ENCODE assay signal across 8 cellular contexts in the genomic region with DNA sequence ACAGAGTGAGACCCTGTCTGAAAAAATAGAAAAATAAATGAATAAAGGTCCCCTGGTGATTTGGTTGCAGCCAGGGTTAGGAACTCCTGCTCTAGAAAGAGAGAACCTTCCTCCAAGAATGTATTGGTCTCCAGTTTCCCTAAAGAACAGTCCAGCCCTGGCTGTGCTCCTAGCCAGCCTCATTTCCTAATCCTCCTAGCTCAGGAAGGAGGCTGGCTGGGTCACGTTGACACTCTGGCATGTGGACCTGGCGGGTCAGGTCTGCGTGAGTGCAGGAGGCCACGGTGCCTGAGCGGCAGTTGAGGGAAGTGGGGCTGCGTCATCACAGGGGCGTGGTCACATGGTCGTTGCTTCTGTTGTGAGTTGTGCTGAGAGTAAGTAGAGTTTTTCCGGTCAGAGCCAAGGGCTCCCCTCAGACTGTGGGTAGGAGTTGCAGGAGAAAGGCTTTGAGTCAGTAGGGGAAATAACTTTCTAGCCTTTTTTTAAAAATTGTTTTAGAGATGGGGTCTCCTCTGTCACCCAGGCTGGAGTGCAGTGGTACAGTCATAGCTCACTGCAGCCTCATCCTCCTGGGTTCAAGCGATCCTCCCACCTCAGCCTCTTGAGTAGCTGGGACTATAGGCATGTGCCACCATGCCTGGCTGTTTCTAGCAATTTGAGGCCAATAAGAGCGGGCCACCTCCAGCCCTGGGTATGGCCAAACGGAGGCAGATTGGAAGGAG.
DNase-seq lines count a peak whose midpoint lies in the region; ATAC-seq and TF ChIP-seq lines count a peak whose summit lies in the region.

No MANE protein-coding gene starts in this region.

- H3K9me3 Mint-ChIP-seq in IgD-negative memory B cell = no peaks in the 10 kb centered on the region

- intact Hi-C loops in lower lobe of right lung (cut with DNase I) = no loop called here

- ATAC-seq in GM19438 (IDR thresholded peaks at IDR 0.05; ENCODE audit: low read depth, unreplicated experiment) = peak; percentile 65
- peak; percentile 90 to 93 for ATAC-seq in lower lobe of right lung
- no peak for ATAC-seq in HG03025 (IDR thresholded peaks at IDR 0.05; ENCODE audit: low FRiP score, unreplicated experiment)

- H3K4me3 Mint-ChIP-seq in IgD-negative memory B cell = peak overlapping the region; percentile 10 to 87 (median 58)

- H3K4me3 ChIP-seq in lower lobe of right lung = no peak overlapping the region

- H3K27ac ChIP-seq in lower lobe of right lung = peak overlapping the region; percentile 43

- H3K36me3 Mint-ChIP-seq in IgD-negative memory B cell = no peaks in the 10 kb centered on the region

- peak overlapping the region; percentile 1 to 92 (median 37) for H3K27ac Mint-ChIP-seq in IgD-negative memory B cell

- TF ChIP-seq CTCF in lower lobe of right lung (IDR thresholded peaks at IDR 0.05) = no peak

- no peaks in the 10 kb centered on the region for H3K27me3 ChIP-seq in lower lobe of right lung (ENCODE audit: low read depth)

- peaks cover 3% of the 10 kb centered on the region for H3K27me3 Mint-ChIP-seq in IgD-negative memory B cell

- H3K9me3 ChIP-seq in lower lobe of right lung = no peaks in the 10 kb centered on the region

- DNase-seq in AG08396 (ENCODE audit: low spot score) = peak; percentile 89
- DNase-seq in activated CD4-positive, alpha-beta T cell treated with anti-CD3 and anti-CD28 coated beads for 24 hours (ENCODE audit: low read depth in 2 of 2) = peak; percentile 49 to 82
- peak; percentile 70 for DNase-seq in cerebellar cortex (ENCODE audit: low spot score)
- DNase-seq in lower lobe of right lung = peak; percentile 96
- peak; percentile 41 to 43 for DNase-seq in stimulated activated CD8-positive, alpha-beta memory T cell treated with anti-CD3 and anti-CD28 coated beads, Interleukin-4, amount 100 ng/mL, for 1 hour (ENCODE audit: low read depth in 2 of 2, low spot score in 1 of 2)

- peaks cover 22 to 33% (median 33%) of the 10 kb centered on the region in 3 donors for H3K4me1 Mint-ChIP-seq in IgD-negative memory B cell

- no peaks in the 10 kb centered on the region for H3K36me3 ChIP-seq in lower lobe of right lung

- H3K4me1 ChIP-seq in lower lobe of right lung = peaks cover 57% of the 10 kb centered on the region

Comparison
In these comparisons a context has a peak if more than half of its experiments do, and no peak if none do; other contexts are left out.
1. DNase-seq: peak in every context shown above with its lines; median percentile 96 in lower lobe of right lung; 89 in AG08396; 70 in cerebellar cortex; 66 in activated CD4-positive, alpha-beta T cell treated with anti-CD3 and anti-CD28 coated beads for 24 hours; 42 in stimulated activated CD8-positive, alpha-beta memory T cell treated with anti-CD3 and anti-CD28 coated beads, Interleukin-4, amount 100 ng/mL, for 1 hour.